Comparison of ENCODE assay signal across 22 cellular contexts in the genomic region with DNA sequence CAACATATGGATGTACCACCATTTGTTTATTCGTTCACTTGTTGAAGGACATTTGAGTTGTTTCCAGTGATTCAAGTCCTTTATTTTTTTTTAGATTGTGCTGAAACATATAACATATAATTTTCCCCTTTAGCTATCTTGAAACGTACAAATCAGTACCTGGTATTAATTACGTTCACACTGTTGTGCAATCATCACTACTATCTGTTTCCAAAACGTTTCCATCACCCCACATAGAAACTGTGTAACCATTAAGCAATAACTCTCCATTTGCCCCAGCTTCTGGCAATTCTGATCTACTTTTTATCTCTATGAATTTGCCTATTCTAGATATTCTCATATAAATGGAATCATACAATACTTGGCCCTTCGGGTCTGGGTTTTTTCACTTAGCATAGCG.
"Had no signal": no experiment of that assay in that cellular context is flagged by ENCODE, and none has a peak within 500 bp of the region (broad histone marks: within the 10 kb centered on the region; RNA-seq: fewer than 3 reads in every experiment).

No MANE protein-coding gene starts in this region.

- H3K27ac Mint-ChIP-seq: activated naive CD4-positive, alpha-beta T cell treated with anti-CD3 and anti-CD28 coated beads, Interleukin-2, amount 50 U/mL, for 24 hours; naive thymus-derived CD8-positive, alpha-beta T cell; stimulated activated naive B cell treated with anti-CD40 and anti-IgM and Interleukin-4, amounts not matched to agents 10 μg/mL and 1 μg/mL and 100 μg/mL, for 72 hours; type B pancreatic cell had no signal

- H3K4me3 ChIP-seq: lower lobe of right lung, vagina had no signal

- H3K9me3 ChIP-seq: lower lobe of right lung, vagina had no signal

- ATAC-seq: esophagus mucosa; left lobe of liver; lower lobe of right lung; naive thymus-derived CD8-positive, alpha-beta T cell; sciatic nerve; stimulated activated naive B cell treated with anti-CD40 and anti-IgM and Interleukin-4, amounts not matched to agents 10 μg/mL and 1 μg/mL and 100 μg/mL, for 72 hours had no signal

- H3K27ac ChIP-seq: lower lobe of right lung, parathyroid adenoma, vagina, WERI-Rb-1 had no signal

- DNase-seq: activated CD4-positive, alpha-beta T cell treated with anti-CD3 and anti-CD28 coated beads for 1 hour; activated CD4-positive, alpha-beta T cell treated with anti-CD3 and anti-CD28 coated beads, Interleukin-2, amount 50 U/mL, for 1 hour; activated gamma-delta T cell treated with Interleukin-2 at 50 U/mL for 16 hours; activated T-cell treated with anti-CD3 and anti-CD28 coated beads, Interleukin-2, amount 50 U/mL, for 1 hour; aorta; effector memory CD4-positive, alpha-beta T cell; kidney; lower lobe of right lung; naive thymus-derived CD8-positive, alpha-beta T cell; stimulated activated CD4-positive, alpha-beta T cell treated with anti-CD3 and anti-CD28 coated beads, Interleukin-2, amount 100 ng/mL, for 48 hours; stimulated activated CD8-positive, alpha-beta memory T cell treated with anti-CD3 and anti-CD28 coated beads, Interleukin-4, amount 100 ng/mL, for 48 hours; stimulated activated naive B cell treated with anti-CD40 and anti-IgM and Interleukin-4, amounts not matched to agents 10 μg/mL and 1 μg/mL and 100 μg/mL, for 72 hours; WERI-Rb-1 had no signal

- H3K27me3 ChIP-seq: vagina had no signal

- H3K36me3 ChIP-seq: lower lobe of right lung, vagina, WERI-Rb-1 had no signal

- H3K36me3 Mint-ChIP-seq: brain; naive thymus-derived CD8-positive, alpha-beta T cell; stimulated activated naive B cell treated with anti-CD40 and anti-IgM and Interleukin-4, amounts not matched to agents 10 μg/mL and 1 μg/mL and 100 μg/mL, for 72 hours had no signal

- H3K4me1 ChIP-seq: lower lobe of right lung, parathyroid adenoma, vagina had no signal

- H3K9ac ChIP-seq: parathyroid adenoma had no signal

- H3K4me1 Mint-ChIP-seq: activated naive CD4-positive, alpha-beta T cell treated with anti-CD3 and anti-CD28 coated beads, Interleukin-2, amount 50 U/mL, for 24 hours; naive thymus-derived CD8-positive, alpha-beta T cell had no signal

- H3K27me3 Mint-ChIP-seq: activated naive CD4-positive, alpha-beta T cell treated with anti-CD3 and anti-CD28 coated beads, Interleukin-2, amount 50 U/mL, for 24 hours; brain; type B pancreatic cell had no signal

- H3K79me2 ChIP-seq: parathyroid adenoma had no signal

- FAIRE-seq: endothelial cell of umbilical vein, kidney had no signal

- H3K4me3 Mint-ChIP-seq: activated naive CD4-positive, alpha-beta T cell treated with anti-CD3 and anti-CD28 coated beads, Interleukin-2, amount 50 U/mL, for 24 hours; brain; naive thymus-derived CD8-positive, alpha-beta T cell; stimulated activated naive B cell treated with anti-CD40 and anti-IgM and Interleukin-4, amounts not matched to agents 10 μg/mL and 1 μg/mL and 100 μg/mL, for 72 hours; type B pancreatic cell had no signal

- H3K9me3 Mint-ChIP-seq: activated naive CD4-positive, alpha-beta T cell treated with anti-CD3 and anti-CD28 coated beads, Interleukin-2, amount 50 U/mL, for 24 hours; naive thymus-derived CD8-positive, alpha-beta T cell; stimulated activated naive B cell treated with anti-CD40 and anti-IgM and Interleukin-4, amounts not matched to agents 10 μg/mL and 1 μg/mL and 100 μg/mL, for 72 hours; type B pancreatic cell had no signal

- H2AFZ ChIP-seq: parathyroid adenoma had no signal
